ENCODE assay signal across 1 cellular context in the genomic region with DNA sequence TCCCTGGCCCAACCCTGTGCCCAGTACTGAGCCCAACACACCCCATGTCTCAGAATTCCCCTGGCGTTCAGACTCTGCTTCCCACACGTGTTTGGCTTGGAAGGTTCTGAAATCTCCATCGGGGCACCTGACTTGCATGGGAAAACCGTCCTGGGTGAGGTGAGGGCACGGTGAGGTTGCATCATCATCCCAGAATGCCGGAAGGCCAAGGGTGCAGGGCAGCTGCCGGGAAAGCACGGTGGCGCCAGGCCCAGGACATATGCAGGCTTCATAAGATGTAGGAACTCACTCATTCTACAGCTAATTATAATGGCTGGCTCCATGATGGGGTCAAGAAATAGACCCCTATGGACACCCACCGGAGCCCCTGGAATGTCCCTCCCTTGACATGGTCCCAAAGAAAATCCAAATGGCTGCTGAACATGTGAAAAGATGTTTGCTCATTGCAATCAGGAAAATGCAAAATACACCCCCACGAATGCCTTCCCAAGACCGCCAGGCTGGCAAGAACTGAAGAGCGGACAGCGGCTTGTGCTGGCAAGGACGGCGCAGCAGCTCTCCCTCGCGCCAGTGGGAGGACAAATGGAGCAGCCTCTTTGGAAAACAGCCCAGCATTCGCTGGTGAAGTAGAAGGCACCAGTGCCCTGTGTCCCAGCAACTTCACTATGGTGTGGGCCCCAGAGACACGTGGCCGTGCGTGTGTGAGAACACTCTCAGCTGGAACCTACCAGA.
TF ChIP-seq lines count a peak whose summit lies in the region.

No MANE protein-coding gene starts in this region.

TF ChIP-seq in H1, 55 proteins besides CTCF, POLR2A, EP300 and RAD21:
- TF ChIP-seq CHD1 (IDR thresholded peaks at IDR 0.05; ENCODE audit: low read depth, low read length) = no peak
- 0 out of 2 replicates have a peak, but pooled peaks have one; percentile 13 for TF ChIP-seq CEBPB (IDR thresholded peaks at IDR 0.05; ENCODE audit: low read depth, low read length)
- no peak for TF ChIP-seq TAF7 (optimal IDR thresholded peaks at IDR 0.05; ENCODE audit: borderline replicate concordance, low read depth, low read length)
- no peak for TF ChIP-seq BRCA1 (IDR thresholded peaks at IDR 0.05; ENCODE audit: low read depth, low read length)
- TF ChIP-seq KDM1A (IDR thresholded peaks at IDR 0.05; ENCODE audit: borderline replicate concordance, low read length) = no peak
- TF ChIP-seq EZH2 (IDR thresholded peaks at IDR 0.05; ENCODE audit: low read depth, low read length, severe bottlenecking) = no peak
